Comparison of ENCODE assay signal across 14 cellular contexts in genomic region chr7:15687645-15688025, GRCh38. TPM values are rescaled to one million over a fixed set of nuclear protein-coding genes. Genes with fewer than 3 reads are reported as not detected.
A peak's percentile ranks its signal among the peaks of the same experiment; 100 is the strongest.
DNase-seq lines count a peak whose midpoint lies in the region; ATAC-seq, FAIRE-seq and TF ChIP-seq lines count a peak whose summit lies in the region.
"Had no signal": no experiment of that assay in that cellular context is flagged by ENCODE, and none has a peak within 500 bp of the region (broad histone marks: within the 10 kb centered on the region; RNA-seq: fewer than 3 reads in every experiment).

No MANE protein-coding gene starts in this region.

- SMC1A ChIA-PET in GM12878 (lab: Charles Lee; ENCODE audit: uncharacterized antibody, unreplicated experiment): interaction anchor here (0.7 to 0.9 kb wide), 4 partner anchors 32 to 129 kb away, joined by 3 read pairs; no protein-coding TSS in a partner anchor

- no peaks in the 10 kb centered on the region for H3K79me2 ChIP-seq in GM23248 (ENCODE audit: insufficient read depth)
- H3K79me2 ChIP-seq in GM12878 (ENCODE audit: control insufficient read depth, insufficient read depth, low read length): no peaks in the 10 kb centered on the region

- H3K4me1 ChIP-seq in GM23248 (ENCODE audit: insufficient read depth) (peaks cover 4% of the 10 kb centered on the region; the same call in 1 of the 2 replicates), GM12878 (ENCODE audit: control insufficient read depth, insufficient read depth, low read length) (no peaks in the 10 kb centered on the region), skeletal muscle satellite cell (ENCODE audit: control insufficient read depth, insufficient read depth, low read length) (peaks cover 22% of the 10 kb centered on the region)

- no peak overlapping the region for H2AFZ ChIP-seq in GM23248
- H2AFZ ChIP-seq in GM12878 (ENCODE audit: control insufficient read depth, low read depth, low read length): no peak overlapping the region

- H4K20me1 ChIP-seq in GM23248 (ENCODE audit: insufficient read depth) (no peaks in the 10 kb centered on the region), GM12878 (ENCODE audit: control insufficient read depth, insufficient read depth) (no peaks in the 10 kb centered on the region)

- TF ChIP-seq EP300 in GM12878 (IDR thresholded peaks at IDR 0.05; ENCODE audit: borderline replicate concordance in 1 of 2, control insufficient read depth in 1 of 2, low read depth in 2 of 2, low read length in 2 of 2): no peak

- H3K9me2 ChIP-seq in GM23248 (ENCODE audit: insufficient read depth): no peaks in the 10 kb centered on the region

- no peak overlapping the region for H3K27ac ChIP-seq in GM23248
- no peak overlapping the region for H3K27ac ChIP-seq in GM12878 (ENCODE audit: control insufficient read depth, insufficient read depth)

- intact Hi-C loops in GM12878 (cut with micrococcal nuclease; ENCODE audit: unreplicated experiment): no loop called here

- no peaks in the 10 kb centered on the region for H3K9me3 ChIP-seq in GM23248 (ENCODE audit: low read depth)
- no peaks in the 10 kb centered on the region for H3K9me3 ChIP-seq in GM12878 (replicated peaks; ENCODE audit: control insufficient read depth, insufficient read depth, low read length)
- H3K9me3 ChIP-seq in skeletal muscle satellite cell (replicated peaks; ENCODE audit: low read length): no peaks in the 10 kb centered on the region

- FAIRE-seq in GM12878 (lab: Jason Lieb, UNC) (no peak), HTR-8/SVneo (lab: Jason Lieb, UNC) (no peak)
- FAIRE-seq: islet of Langerhans, small intestine had no signal

- ATAC-seq in GM12878: peak; percentile 59
- no peak for ATAC-seq in GM18502 (IDR thresholded peaks at IDR 0.05; ENCODE audit: poor library complexity, unreplicated experiment)
- ATAC-seq: PC-3 had no signal

- H3K27me3 ChIP-seq in GM23248 (replicated peaks; ENCODE audit: insufficient read depth): peaks cover 82% of the 10 kb centered on the region
- H3K27me3 ChIP-seq in GM12878 (replicated peaks in 1 of 2; ENCODE audit: control insufficient read depth in 2 of 2, insufficient read depth in 2 of 2, low read length in 1 of 2): peaks cover 0 to 2% of the 10 kb centered on the region in 2 experiments; a peak in 2 of 4 replicates
- H3K27me3 ChIP-seq in skeletal muscle satellite cell (ENCODE audit: control insufficient read depth, insufficient read depth, low read length): peaks cover 39% of the 10 kb centered on the region

- WGBS in GM23248 (ENCODE audit: low coverage in 1 of 2, low lambda C conversion rate in 2 of 2, missing lambda C conversion rate in 2 of 2), 2 experiments: 4% methylated on average over 16 of the region's 16 CpGs
- 43% methylated on average over 16 of the region's 16 CpGs for WGBS in GM12878 (ENCODE audit: insufficient coverage, insufficient replicate concordance, low lambda C conversion rate, missing lambda C conversion rate)

- no TSS peak for BruUV-seq in GM12878 (replicated peaks; lab: Mats Ljungman, UMichigan)

- H3K9ac ChIP-seq in GM23248 (no peak overlapping the region), GM12878 (ENCODE audit: control insufficient read depth, insufficient read depth, low read length) (no peak overlapping the region), skeletal muscle satellite cell (ENCODE audit: low read depth, low read length) (no peak overlapping the region)

- no peak for TF ChIP-seq RAD21 in GM12878 (IDR thresholded peaks at IDR 0.05; ENCODE audit: insufficient read depth, low read depth, low read length)

- POLR2A ChIA-PET in GM12878 (lab: Charles Lee): no interaction called here

- CTCF ChIA-PET in GM12878 (lab: Yijun Ruan, JAX): interaction anchor here (1.0 to 1.2 kb wide), 3 partner anchors 8 to 106 kb away, joined by 3 to 4 read pairs (median 4); no protein-coding TSS in a partner anchor

- in situ Hi-C loops in GM23248 (cut with MboI) (no loop called here), GM12878 (cut with MboI) (no loop called here)

- no peak for TF ChIP-seq POLR2A in GM12878 (IDR thresholded peaks at IDR 0.05; ENCODE audit: low read depth, low read length)

- H3K4me2 ChIP-seq in GM23248 (ENCODE audit: unreplicated experiment) (no peak overlapping the region), GM12878 (ENCODE audit: control insufficient read depth, insufficient read depth) (no peak overlapping the region), skeletal muscle satellite cell (ENCODE audit: low read length) (peak overlapping the region; percentile 96)

- H3F3A ChIP-seq in GM23248 (ENCODE audit: insufficient read depth): no peaks in the 10 kb centered on the region

- TF ChIP-seq CTCF in GM12878 (IDR thresholded peaks at IDR 0.05 in 2 of 3, conservative IDR thresholded peaks at IDR 0.05 in 1 of 3; ENCODE audit: control insufficient read depth in 2 of 3, extremely low read depth in 1 of 3, insufficient read depth in 1 of 3, low read depth in 3 of 3, low read length in 3 of 3): no peak

- H3K36me3 ChIP-seq in GM23248 (ENCODE audit: low read depth) (no peaks in the 10 kb centered on the region), GM12878 (ENCODE audit: control insufficient read depth in 2 of 2, insufficient read depth in 2 of 2, low read length in 1 of 2) (no peaks in the 10 kb centered on the region), skeletal muscle satellite cell (ENCODE audit: insufficient read depth, low read length) (no peaks in the 10 kb centered on the region)

- H3K4me3 ChIP-seq in GM23248 (no peak overlapping the region), GM12878 (no peak overlapping the region), skeletal muscle satellite cell (ENCODE audit: low read length) (no peak overlapping the region)

- RAD21 ChIA-PET in GM12878 (lab: Charles Lee; ENCODE audit: unreplicated experiment): no interaction called here

- DNase-seq in GM23248 (peak; percentile 2), GM12878 (ENCODE audit: low read depth, low spot score) (no peak), left kidney (ENCODE audit: low read depth, low spot score) (peak; percentile 63), NCI-H1694 treated with DMSO at 0.1 percent for 48 hours (lab: John Stamatoyannopoulos, UW) (no peak), ureter (ENCODE audit: low spot score) (no peak), HTR-8/SVneo (ENCODE audit: insufficient read length, low spot score) (no peak)
- DNase-seq: CD4-positive, CD25-positive, alpha-beta regulatory T cell; PC-3; small intestine had no signal

TF ChIP-seq in GM12878, 131 proteins besides CTCF, POLR2A, EP300 and RAD21 (continues in another document):
- TF ChIP-seq CREB1 (IDR thresholded peaks at IDR 0.05; ENCODE audit: low read depth) (no peak), ASH2L (IDR thresholded peaks at IDR 0.05; ENCODE audit: borderline replicate concordance, low read depth) (no peak), IRF4 (IDR thresholded peaks at IDR 0.05; ENCODE audit: low read depth, low read length) (no peak), MTA2 (IDR thresholded peaks at IDR 0.05; ENCODE audit: low read depth) (no peak), SP1 (IDR thresholded peaks at IDR 0.05; ENCODE audit: low read depth, low read length) (no peak), NFXL1 (IDR thresholded peaks at IDR 0.05; ENCODE audit: borderline replicate concordance) (no peak), FOS (IDR thresholded peaks at IDR 0.05; ENCODE audit: borderline replicate concordance, extremely low read depth, insufficient read length) (no peak)
- TF ChIP-seq, protein P1, sequence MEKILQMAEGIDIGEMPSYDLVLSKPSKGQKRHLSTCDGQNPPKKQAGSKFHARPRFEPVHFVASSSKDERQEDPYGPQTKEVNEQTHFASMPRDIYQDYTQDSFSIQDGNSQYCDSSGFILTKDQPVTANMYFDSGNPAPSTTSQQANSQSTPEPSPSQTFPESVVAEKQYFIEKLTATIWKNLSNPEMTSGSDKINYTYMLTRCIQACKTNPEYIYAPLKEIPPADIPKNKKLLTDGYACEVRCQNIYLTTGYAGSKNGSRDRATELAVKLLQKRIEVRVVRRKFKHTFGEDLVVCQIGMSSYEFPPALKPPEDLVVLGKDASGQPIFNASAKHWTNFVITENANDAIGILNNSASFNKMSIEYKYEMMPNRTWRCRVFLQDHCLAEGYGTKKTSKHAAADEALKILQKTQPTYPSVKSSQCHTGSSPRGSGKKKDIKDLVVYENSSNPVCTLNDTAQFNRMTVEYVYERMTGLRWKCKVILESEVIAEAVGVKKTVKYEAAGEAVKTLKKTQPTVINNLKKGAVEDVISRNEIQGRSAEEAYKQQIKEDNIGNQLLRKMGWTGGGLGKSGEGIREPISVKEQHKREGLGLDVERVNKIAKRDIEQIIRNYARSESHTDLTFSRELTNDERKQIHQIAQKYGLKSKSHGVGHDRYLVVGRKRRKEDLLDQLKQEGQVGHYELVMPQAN (conservative IDR thresholded peaks at IDR 0.05): no peak

RNA-seq across cellular contexts. Expression of gene MEOX2, which starts 1.2 kb away (rescaled TPM):
- not detected in 2 replicates for total RNA-seq in GM23248 (2014; rRNA removed; shearing (Covaris generic))
- not detected in 2 replicates for polyA plus RNA-seq in GM23248 (2016; fragmentation: Nextera tagmentation; extraction: Ambion mirVana)
- not detected in 2 replicates for total RNA-seq in GM12878 (2013; cell fraction: nucleolus; rRNA removed)
- not detected in 2 replicates for total RNA-seq in GM12878 (2014; rRNA removed)
- total RNA-seq in GM12878 (2014; rRNA removed; fragmentation: Illumina TruSeq; extraction: Trizol): not detected in 2 replicates
- not detected in 2 replicates for total RNA-seq in GM12878 (2021)
- not detected for polyA plus RNA-seq in GM12878 (2011; ENCODE audit: low read depth)
- not detected in 2 replicates for polyA plus RNA-seq in GM12878 (2011; rRNA removed)
- not detected in 2 replicates for polyA plus RNA-seq in GM12878 (2011; cell fraction: cytosol; rRNA removed)
- polyA plus RNA-seq in GM12878 (2011; cell fraction: nucleus; rRNA removed): not detected in 2 replicates
- polyA plus RNA-seq in GM12878 (2012): not detected in 2 replicates
- polyA plus RNA-seq in GM12878 (2014; fragmentation: Illumina TruSeq; extraction: Trizol): not detected in 2 replicates
- not detected for polyA plus RNA-seq in GM12878 (2014; fragmentation: Nextera tagmentation; extraction: Ambion mirVana)
- not detected in 2 replicates for polyA plus RNA-seq in GM12878 (2014; rRNA removed)
- not detected for polyA plus RNA-seq in GM12878 (2016; fragmentation: Nextera tagmentation; extraction: Ambion mirVana)
- polyA minus RNA-seq in GM12878 (2011; rRNA and poly(A)+ RNA removed): not detected in 2 replicates
- polyA minus RNA-seq in GM12878 (2011; cell fraction: cytosol; rRNA and poly(A)+ RNA removed): not detected in 2 replicates
- polyA minus RNA-seq in GM12878 (2011; cell fraction: nucleus; rRNA and poly(A)+ RNA removed): not detected in 2 replicates
- total RNA-seq in skeletal muscle satellite cell (2012; rRNA removed): 8.1 and 25.1 TPM in 2 replicates
- total RNA-seq in ureter: 5.6 TPM
- total RNA-seq: activated T-helper 1 cell treated with anti-CD3 and anti-CD28 coated beads, Interleukin-12 subunit alpha, Interleukin-12 subunit beta, Interleukin-2, Interleukin-4 antibody, amounts not matched to agents 30 ng/mL and 10 ng/mL and 1 ng/mL, durations not matched to agents 14 hours and 24 hours and 36 hours; CD4-positive, CD25-positive, alpha-beta regulatory T cell; MCF 10A; PC-3 had no signal
- polyA plus RNA-seq: CD4-positive, CD25-positive, alpha-beta regulatory T cell had no signal

Comparison
In these comparisons a context has a peak if more than half of its experiments do, and no peak if none do; other contexts are left out.
1. DNase-seq: peak in GM23248 (single experiment) and left kidney (single experiment); none in GM12878 (single experiment), NCI-H1694 treated with DMSO at 0.1 percent for 48 hours (single experiment), ureter (single experiment) and HTR-8/SVneo (single experiment).